In genomic region chr15:70328137-70329115, GRCh38 we compare ENCODE assay signal across 8 cellular contexts.
DNase-seq lines count a peak whose midpoint lies in the region; ATAC-seq and TF ChIP-seq lines count a peak whose summit lies in the region.

No MANE protein-coding gene starts in this region.

- H3K9me3 ChIP-seq in endodermal cell (ENCODE audit: control insufficient read depth, low read length), result peaks cover 21% of the 10 kb centered on the region

- H4K20me1 ChIP-seq in KMS-11 (ENCODE audit: insufficient read depth), result no peaks in the 10 kb centered on the region

- H2AFZ ChIP-seq in KMS-11 (ENCODE audit: low read depth), result peak overlapping the region; percentile 43; the same call in 1 of the 2 replicates

- H3K4me3 Mint-ChIP-seq in endodermal cell, result no peak overlapping the region
- no peak overlapping the region for H3K4me3 Mint-ChIP-seq in T-helper 2 cell treated with Interferon-gamma antibody and Interleukin-4, amounts not matched to agents 5 μg/mL and 100 μg/mL, for 36 hours

- 79 to 85% methylated on average over 5 to 9 of the region's 9 CpGs for WGBS in endodermal cell (ENCODE audit: insufficient coverage in 1 of 2, insufficient read length in 1 of 2), 2 experiments

- peak overlapping the region; percentile 21; the same call in 1 of the 2 replicates for H3K27ac ChIP-seq in KMS-11
- H3K27ac ChIP-seq in endodermal cell (ENCODE audit: low read depth, low read length), result no peak overlapping the region

- no peaks in the 10 kb centered on the region for H3K79me2 ChIP-seq in KMS-11 (ENCODE audit: insufficient read depth, low read depth)

- peaks cover 19% of the 10 kb centered on the region for H3K4me1 ChIP-seq in KMS-11 (ENCODE audit: low read depth, poor library complexity, severe bottlenecking)
- peaks cover 10% of the 10 kb centered on the region for H3K4me1 ChIP-seq in endodermal cell (ENCODE audit: control insufficient read depth, insufficient read depth, low read length)

- peaks cover 25% of the 10 kb centered on the region for H3K9me3 Mint-ChIP-seq in endodermal cell
- no peaks in the 10 kb centered on the region for H3K9me3 Mint-ChIP-seq in T-helper 2 cell treated with Interferon-gamma antibody and Interleukin-4, amounts not matched to agents 5 μg/mL and 100 μg/mL, for 36 hours

- no peaks in the 10 kb centered on the region for H3K36me3 Mint-ChIP-seq in endodermal cell (ENCODE audit: low read depth)
- H3K36me3 Mint-ChIP-seq in T-helper 2 cell treated with Interferon-gamma antibody and Interleukin-4, amounts not matched to agents 5 μg/mL and 100 μg/mL, for 36 hours (ENCODE audit: low read depth), result no peaks in the 10 kb centered on the region

- no peak overlapping the region for H3K27ac Mint-ChIP-seq in endodermal cell
- no peak overlapping the region for H3K27ac Mint-ChIP-seq in T-helper 2 cell treated with Interferon-gamma antibody and Interleukin-4, amounts not matched to agents 5 μg/mL and 100 μg/mL, for 36 hours

- ATAC-seq in HG03378 (IDR thresholded peaks at IDR 0.05; ENCODE audit: unreplicated experiment), result no peak
- ATAC-seq in HG03025 (IDR thresholded peaks at IDR 0.05; ENCODE audit: low FRiP score, unreplicated experiment), result no peak

- H3K36me3 ChIP-seq in KMS-11 (ENCODE audit: insufficient read depth), result no peaks in the 10 kb centered on the region
- H3K36me3 ChIP-seq in endodermal cell (ENCODE audit: control insufficient read depth, insufficient read depth, low read length), result no peaks in the 10 kb centered on the region

- H3K9ac ChIP-seq in KMS-11 (no peak overlapping the region; the same call in 1 of the 2 replicates), endodermal cell (ENCODE audit: extremely low read depth, low read length, poor library complexity, severe bottlenecking) (no peak overlapping the region)

- peaks cover 7% of the 10 kb centered on the region for H3K27me3 Mint-ChIP-seq in endodermal cell (ENCODE audit: insufficient read depth)
- peaks cover 35% of the 10 kb centered on the region for H3K27me3 Mint-ChIP-seq in T-helper 2 cell treated with Interferon-gamma antibody and Interleukin-4, amounts not matched to agents 5 μg/mL and 100 μg/mL, for 36 hours (ENCODE audit: low read depth)

- peak overlapping the region; percentile 31; the same call in 1 of the 2 replicates for H3K4me2 ChIP-seq in KMS-11

- H3K27me3 ChIP-seq in KMS-11 (ENCODE audit: insufficient read depth, low read depth) (no peaks in the 10 kb centered on the region), endodermal cell (ENCODE audit: control insufficient read depth, insufficient read depth, low read length, poor library complexity, severe bottlenecking) (no peaks in the 10 kb centered on the region)

- no peak overlapping the region for H3K4me3 ChIP-seq in GM12865 (ENCODE audit: low read depth, low read length)
- no peak overlapping the region for H3K4me3 ChIP-seq in KMS-11 (IDR thresholded peaks at IDR 0.05; ENCODE audit: insufficient read depth, low read depth, low read length)
- H3K4me3 ChIP-seq in endodermal cell (ENCODE audit: low read length), result no peak overlapping the region

- TF ChIP-seq CTCF in GM12865 (IDR thresholded peaks at IDR 0.05; ENCODE audit: insufficient read depth, low read depth, low read length, missing control alignments) (no peak), KMS-11 (conservative IDR thresholded peaks at IDR 0.05; ENCODE audit: low read depth, low read length) (no peak), endodermal cell (conservative IDR thresholded peaks at IDR 0.05) (no peak)

- DNase-seq in GM12865 (ENCODE audit: low read depth) (peak; percentile 35), endodermal cell (peak; percentile 25), putamen (ENCODE audit: low spot score) (peak; percentile 52), NCI-H82 (lab: John Stamatoyannopoulos, UW) (no peak)
- no peak for DNase-seq in T-helper 2 cell treated with Interferon-gamma antibody and Interleukin-4, amounts not matched to agents 5 μg/mL and 100 μg/mL, for 36 hours (ENCODE audit: low spot score)

- H3K4me1 Mint-ChIP-seq in endodermal cell, result peaks cover 19% of the 10 kb centered on the region
- no peaks in the 10 kb centered on the region for H3K4me1 Mint-ChIP-seq in T-helper 2 cell treated with Interferon-gamma antibody and Interleukin-4, amounts not matched to agents 5 μg/mL and 100 μg/mL, for 36 hours (ENCODE audit: low read depth)

Comparison
In these comparisons a context has a peak if more than half of its experiments do, and no peak if none do; other contexts are left out.
1. DNase-seq: peak in GM12865 (single experiment), endodermal cell (single experiment) and putamen (single experiment); none in T-helper 2 cell treated with Interferon-gamma antibody and Interleukin-4, amounts not matched to agents 5 μg/mL and 100 μg/mL, for 36 hours (single experiment) and NCI-H82 (single experiment).